In the genomic region with DNA sequence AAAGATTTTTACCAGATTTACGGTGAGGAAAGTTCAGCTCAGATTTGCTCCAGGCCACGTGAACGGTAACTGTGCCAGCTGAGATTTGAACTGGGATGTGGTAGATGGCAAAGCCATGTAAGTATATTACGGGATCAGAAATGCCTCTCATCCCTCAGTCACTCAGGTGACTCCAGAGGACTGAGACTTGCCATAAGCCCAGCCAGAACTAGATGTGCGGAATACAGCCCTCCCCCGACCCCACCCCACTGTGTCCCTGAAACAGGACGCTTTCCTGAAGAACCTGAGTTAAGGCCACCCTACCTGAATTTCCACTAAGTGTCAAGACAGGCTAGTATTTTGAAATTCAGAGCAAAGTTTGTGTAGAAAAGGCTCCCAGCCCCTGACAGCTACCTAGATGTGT, we compare ENCODE assay signal across 16 cellular contexts. TPM values are rescaled to one million over a fixed set of nuclear protein-coding genes. Genes with fewer than 3 reads are reported as not detected.
A peak's percentile ranks its signal among the peaks of the same experiment; 100 is the strongest.
DNase-seq lines count a peak whose midpoint lies in the region; ATAC-seq and TF ChIP-seq lines count a peak whose summit lies in the region.
"Had no signal": no experiment of that assay in that cellular context is flagged by ENCODE, and none has a peak within 500 bp of the region (broad histone marks: within the 10 kb centered on the region; RNA-seq: fewer than 3 reads in every experiment).

No MANE protein-coding gene starts in this region.

- H3K79me2 ChIP-seq in osteoblast (ENCODE audit: insufficient read depth, low read length) = peaks cover 52% of the 10 kb centered on the region

- peaks cover 5% of the 10 kb centered on the region for H4K20me1 ChIP-seq in osteoblast (ENCODE audit: insufficient read depth, low read length)
- H4K20me1 ChIP-seq: BLaER1 had no signal

- no peak overlapping the region for H3K27ac ChIP-seq in HEK293 (ENCODE audit: extremely low read depth, low read depth, low read length)
- peak overlapping the region; percentile 97 for H3K27ac ChIP-seq in cardiac muscle cell
- peak overlapping the region; percentile 6 for H3K27ac ChIP-seq in osteoblast (ENCODE audit: low read depth, low read length)
- H3K27ac ChIP-seq: 22Rv1, BLaER1, VCaP had no signal

- no peak overlapping the region for H3K4me2 ChIP-seq in osteoblast (ENCODE audit: insufficient read depth, low read length)
- H3K4me2 ChIP-seq: BLaER1 had no signal

- CTCF ChIA-PET in HEK293 (lab: Yijun Ruan, JAX) = interaction anchor here (0.6 to 1.2 kb wide), 5 partner anchors 31 to 591 kb away, joined by 3 to 4 read pairs (median 3); no protein-coding TSS in a partner anchor

- H3K9me3 ChIP-seq in HEK293 (ENCODE audit: control insufficient read depth, insufficient read depth, low read depth, low read length) = no peaks in the 10 kb centered on the region
- H3K9me3 ChIP-seq in cardiac muscle cell (ENCODE audit: low read depth) = no peaks in the 10 kb centered on the region
- H3K9me3 ChIP-seq in osteoblast (ENCODE audit: low read depth, low read length) = no peaks in the 10 kb centered on the region
- H3K9me3 ChIP-seq: Peyer's patch, thyroid gland had no signal

- no peak overlapping the region for H3K4me3 ChIP-seq in HEK293 (ENCODE audit: low read depth, low read length)
- no peak overlapping the region for H3K4me3 ChIP-seq in cardiac muscle cell
- H3K4me3 ChIP-seq in osteoblast (ENCODE audit: insufficient read depth, low read length) = no peak overlapping the region
- H3K4me3 ChIP-seq: BLaER1, Peyer's patch, thyroid gland had no signal

- H3K4me1 ChIP-seq in HEK293 (ENCODE audit: control insufficient read depth, insufficient read depth, low read length) (peaks cover 7% of the 10 kb centered on the region; the same call in 1 of the 2 replicates), cardiac muscle cell (ENCODE audit: low read depth) (peaks cover 24% of the 10 kb centered on the region), osteoblast (ENCODE audit: insufficient read depth, low read length) (peaks cover 42% of the 10 kb centered on the region)
- H3K4me1 ChIP-seq: BLaER1 had no signal

- TF ChIP-seq CTCF in HEK293 (tag by site-specific recombination; IDR thresholded peaks at IDR 0.05) = no peak
- no peak for TF ChIP-seq CTCF in cardiac muscle cell (IDR thresholded peaks at IDR 0.05; ENCODE audit: low read depth, low read length)
- TF ChIP-seq CTCF in osteoblast (IDR thresholded peaks at IDR 0.05; ENCODE audit: extremely low read depth, low read depth, low read length) = no peak

- no peaks in the 10 kb centered on the region for H3K27me3 ChIP-seq in cardiac muscle cell
- H3K27me3 ChIP-seq in osteoblast (ENCODE audit: insufficient read depth, low read length) = no peaks in the 10 kb centered on the region
- H3K27me3 ChIP-seq: BLaER1, Peyer's patch, thyroid gland had no signal

- DNase-seq in DMS153 treated with DMSO at 0.1 percent for 48 hours (lab: John Stamatoyannopoulos, UW; ENCODE audit: unreplicated experiment) (peak; percentile 70), DMS153 (lab: John Stamatoyannopoulos, UW) (no peak), cardiac muscle cell (ENCODE audit: low read depth in 1 of 2, low spot score in 1 of 2) (no peak), osteoblast (ENCODE audit: insufficient read length, low spot score, missing footprints) (no peak)
- no peak for DNase-seq in activated effector memory CD4-positive, alpha-beta T cell treated with anti-CD3 and anti-CD28 coated beads, Interleukin-2, amount 50 U/mL, for 16 hours
- DNase-seq: Kasumi-1, NCI-H1105 treated with DMSO at 0.1 percent for 48 hours, NCI-H2171, thyroid gland had no signal

- ATAC-seq in HG03520 (IDR thresholded peaks at IDR 0.05; ENCODE audit: unreplicated experiment) (no peak), HG02642 (IDR thresholded peaks at IDR 0.05; ENCODE audit: poor library complexity, unreplicated experiment) (no peak)

- no peak overlapping the region for H2AFZ ChIP-seq in osteoblast (ENCODE audit: low read length)

- POLR2A ChIA-PET in HEK293 (lab: Yijun Ruan, JAX) = interaction anchor here (1.9 kb wide), 1 partner anchor 11 kb away, joined by 11 read pairs; no protein-coding TSS in a partner anchor

- H3K36me3 ChIP-seq in HEK293 (ENCODE audit: control insufficient read depth in 2 of 2, insufficient read depth in 1 of 2, low read length in 2 of 2) (peaks cover 0 to 13% of the 10 kb centered on the region in 2 experiments; a peak in 1 of 3 replicates), cardiac muscle cell (peaks cover 25% of the 10 kb centered on the region), osteoblast (ENCODE audit: insufficient read depth, low read length) (peaks cover 26% of the 10 kb centered on the region)
- H3K36me3 ChIP-seq: BLaER1, Peyer's patch, thyroid gland had no signal

TF ChIP-seq in HEK293, 187 proteins besides CTCF, POLR2A, EP300 and RAD21:
- TF ChIP-seq BCL11A (tag by site-specific recombination; IDR thresholded peaks at IDR 0.05; ENCODE audit: low read depth) (no peak), MYNN (tag by site-specific recombination; IDR thresholded peaks at IDR 0.05; ENCODE audit: borderline replicate concordance) (peak; percentile 60)

RNA-seq across cellular contexts. Expression of gene FHL2, which starts 1.3 kb away (rescaled TPM):
- total RNA-seq in cardiac muscle cell = 586 and 1,288 TPM in 2 replicates
- 612 and 1,543 TPM in 2 replicates for polyA plus RNA-seq in cardiac muscle cell
- total RNA-seq in osteoblast = 566 and 568 TPM in 2 replicates
